Comparison of ENCODE assay signal across 1 cellular context in the genomic region with DNA sequence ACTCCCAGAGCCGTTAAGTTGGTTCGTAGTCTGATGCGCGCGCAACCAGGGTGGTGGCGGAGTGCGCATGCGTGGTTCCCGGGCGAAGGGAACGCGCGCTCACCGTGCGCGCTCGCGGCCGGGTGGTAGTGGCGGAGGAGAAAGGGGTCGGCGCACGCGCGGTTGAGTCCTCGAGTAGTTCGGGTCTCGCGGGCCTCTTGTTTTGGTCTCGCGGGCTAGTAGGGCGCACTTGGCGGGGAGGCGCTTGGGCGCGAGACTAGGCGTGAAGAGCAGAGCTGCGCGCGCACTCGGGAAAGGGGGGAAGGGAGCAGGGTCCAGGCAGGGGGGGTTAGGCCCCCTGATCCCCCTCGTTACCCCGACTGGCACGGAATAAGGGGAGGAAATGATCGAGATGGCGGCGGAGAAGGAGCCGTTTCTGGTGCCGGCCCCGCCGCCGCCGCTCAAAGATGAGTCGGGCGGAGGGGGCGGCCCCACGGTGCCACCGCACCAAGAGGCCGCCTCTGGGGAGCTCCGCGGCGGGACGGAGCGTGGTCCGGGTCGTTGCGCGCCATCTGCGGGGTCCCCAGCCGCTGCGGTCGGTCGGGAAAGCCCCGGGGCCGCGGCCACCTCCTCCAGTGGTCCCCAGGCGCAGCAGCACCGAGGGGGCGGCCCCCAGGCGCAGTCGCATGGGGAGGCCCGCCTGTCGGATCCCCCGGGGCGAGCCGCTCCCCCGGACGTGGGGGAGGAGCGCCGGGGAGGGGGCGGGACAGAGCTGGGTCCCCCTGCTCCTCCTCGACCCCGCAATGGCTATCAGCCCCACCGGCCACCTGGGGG.
TF ChIP-seq lines count a peak whose summit lies in the region.

Gene MEPCE (plus strand): TSS at position 195 of the 813 bp plus-strand sequence. CDS start 188 bp downstream, at position 383.

TF ChIP-seq in HepG2, 621 proteins besides CTCF, POLR2A, EP300 and RAD21 (continued from another document and continues in another):
- no peak for TF ChIP-seq KLF13 (CRISPR knock-in tag; IDR thresholded peaks at IDR 0.05)
- TF ChIP-seq TARDBP (CRISPR knock-in tag; IDR thresholded peaks at IDR 0.05), result no peak; the same call in 1 of the 2 replicates
- no peak for TF ChIP-seq SRY (CRISPR knock-in tag; IDR thresholded peaks at IDR 0.05)
- TF ChIP-seq, protein P1, sequence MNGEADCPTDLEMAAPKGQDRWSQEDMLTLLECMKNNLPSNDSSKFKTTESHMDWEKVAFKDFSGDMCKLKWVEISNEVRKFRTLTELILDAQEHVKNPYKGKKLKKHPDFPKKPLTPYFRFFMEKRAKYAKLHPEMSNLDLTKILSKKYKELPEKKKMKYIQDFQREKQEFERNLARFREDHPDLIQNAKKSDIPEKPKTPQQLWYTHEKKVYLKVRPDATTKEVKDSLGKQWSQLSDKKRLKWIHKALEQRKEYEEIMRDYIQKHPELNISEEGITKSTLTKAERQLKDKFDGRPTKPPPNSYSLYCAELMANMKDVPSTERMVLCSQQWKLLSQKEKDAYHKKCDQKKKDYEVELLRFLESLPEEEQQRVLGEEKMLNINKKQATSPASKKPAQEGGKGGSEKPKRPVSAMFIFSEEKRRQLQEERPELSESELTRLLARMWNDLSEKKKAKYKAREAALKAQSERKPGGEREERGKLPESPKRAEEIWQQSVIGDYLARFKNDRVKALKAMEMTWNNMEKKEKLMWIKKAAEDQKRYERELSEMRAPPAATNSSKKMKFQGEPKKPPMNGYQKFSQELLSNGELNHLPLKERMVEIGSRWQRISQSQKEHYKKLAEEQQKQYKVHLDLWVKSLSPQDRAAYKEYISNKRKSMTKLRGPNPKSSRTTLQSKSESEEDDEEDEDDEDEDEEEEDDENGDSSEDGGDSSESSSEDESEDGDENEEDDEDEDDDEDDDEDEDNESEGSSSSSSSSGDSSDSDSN (CRISPR knock-in tag; IDR thresholded peaks at IDR 0.05), result peak; percentile 58; the same call in 1 of the 2 replicates
- TF ChIP-seq MBNL3 (CRISPR knock-in tag; conservative IDR thresholded peaks at IDR 0.05), result no peak
- no peak for TF ChIP-seq ZNF703 (CRISPR knock-in tag; IDR thresholded peaks at IDR 0.05; ENCODE audit: borderline replicate concordance)
- no peak for TF ChIP-seq PAX8 (CRISPR knock-in tag; IDR thresholded peaks at IDR 0.05; ENCODE audit: borderline replicate concordance)
- TF ChIP-seq NFYB (CRISPR knock-in tag; IDR thresholded peaks at IDR 0.05), result no peak
- TF ChIP-seq ZNF121 (CRISPR knock-in tag; IDR thresholded peaks at IDR 0.05), result no peak
- TF ChIP-seq HDAC2 (CRISPR knock-in tag; IDR thresholded peaks at IDR 0.05), result no peak
- no peak for TF ChIP-seq SMARCE1 (IDR thresholded peaks at IDR 0.05; ENCODE audit: borderline replicate concordance)
- TF ChIP-seq ZNF674 (CRISPR knock-in tag; IDR thresholded peaks at IDR 0.05; ENCODE audit: low read depth), result 0 out of 2 replicates have a peak, but pooled peaks have one; percentile 32
- TF ChIP-seq SAFB2 (CRISPR knock-in tag; IDR thresholded peaks at IDR 0.05; ENCODE audit: borderline replicate concordance, low read depth), result 0 out of 2 replicates have a peak, but pooled peaks have one; percentile 45
- TF ChIP-seq HMG20B (CRISPR knock-in tag; conservative IDR thresholded peaks at IDR 0.05), result no peak
- TF ChIP-seq, protein P2, sequence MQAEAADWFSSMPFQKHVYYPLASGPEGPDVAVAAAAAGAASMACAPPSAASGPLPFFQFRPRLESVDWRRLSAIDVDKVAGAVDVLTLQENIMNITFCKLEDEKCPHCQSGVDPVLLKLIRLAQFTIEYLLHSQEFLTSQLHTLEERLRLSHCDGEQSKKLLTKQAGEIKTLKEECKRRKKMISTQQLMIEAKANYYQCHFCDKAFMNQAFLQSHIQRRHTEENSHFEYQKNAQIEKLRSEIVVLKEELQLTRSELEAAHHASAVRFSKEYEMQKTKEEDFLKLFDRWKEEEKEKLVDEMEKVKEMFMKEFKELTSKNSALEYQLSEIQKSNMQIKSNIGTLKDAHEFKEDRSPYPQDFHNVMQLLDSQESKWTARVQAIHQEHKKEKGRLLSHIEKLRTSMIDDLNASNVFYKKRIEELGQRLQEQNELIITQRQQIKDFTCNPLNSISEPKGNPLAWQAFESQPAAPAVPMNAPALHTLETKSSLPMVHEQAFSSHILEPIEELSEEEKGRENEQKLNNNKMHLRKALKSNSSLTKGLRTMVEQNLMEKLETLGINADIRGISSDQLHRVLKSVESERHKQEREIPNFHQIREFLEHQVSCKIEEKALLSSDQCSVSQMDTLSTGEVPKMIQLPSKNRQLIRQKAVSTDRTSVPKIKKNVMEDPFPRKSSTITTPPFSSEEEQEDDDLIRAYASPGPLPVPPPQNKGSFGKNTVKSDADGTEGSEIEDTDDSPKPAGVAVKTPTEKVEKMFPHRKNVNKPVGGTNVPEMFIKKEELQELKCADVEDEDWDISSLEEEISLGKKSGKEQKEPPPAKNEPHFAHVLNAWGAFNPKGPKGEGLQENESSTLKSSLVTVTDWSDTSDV (CRISPR knock-in tag; IDR thresholded peaks at IDR 0.05), result 0 out of 2 replicates have a peak, but pooled peaks have one; percentile 23
- peak; percentile 70; the same call in 1 of the 2 replicates for TF ChIP-seq KDM5A (IDR thresholded peaks at IDR 0.05; ENCODE audit: borderline replicate concordance, low read length)
- TF ChIP-seq ZNF253 (CRISPR knock-in tag; IDR thresholded peaks at IDR 0.05; ENCODE audit: borderline replicate concordance), result 0 out of 2 replicates have a peak, but pooled peaks have one; percentile 50
- peak; percentile 42; the same call in 1 of the 2 replicates for TF ChIP-seq ZNF772 (CRISPR knock-in tag; IDR thresholded peaks at IDR 0.05)
- 0 out of 2 replicates have a peak, but pooled peaks have one; percentile 5 for TF ChIP-seq ZNF614 (CRISPR knock-in tag; IDR thresholded peaks at IDR 0.05; ENCODE audit: borderline replicate concordance)
- TF ChIP-seq, protein P3, sequence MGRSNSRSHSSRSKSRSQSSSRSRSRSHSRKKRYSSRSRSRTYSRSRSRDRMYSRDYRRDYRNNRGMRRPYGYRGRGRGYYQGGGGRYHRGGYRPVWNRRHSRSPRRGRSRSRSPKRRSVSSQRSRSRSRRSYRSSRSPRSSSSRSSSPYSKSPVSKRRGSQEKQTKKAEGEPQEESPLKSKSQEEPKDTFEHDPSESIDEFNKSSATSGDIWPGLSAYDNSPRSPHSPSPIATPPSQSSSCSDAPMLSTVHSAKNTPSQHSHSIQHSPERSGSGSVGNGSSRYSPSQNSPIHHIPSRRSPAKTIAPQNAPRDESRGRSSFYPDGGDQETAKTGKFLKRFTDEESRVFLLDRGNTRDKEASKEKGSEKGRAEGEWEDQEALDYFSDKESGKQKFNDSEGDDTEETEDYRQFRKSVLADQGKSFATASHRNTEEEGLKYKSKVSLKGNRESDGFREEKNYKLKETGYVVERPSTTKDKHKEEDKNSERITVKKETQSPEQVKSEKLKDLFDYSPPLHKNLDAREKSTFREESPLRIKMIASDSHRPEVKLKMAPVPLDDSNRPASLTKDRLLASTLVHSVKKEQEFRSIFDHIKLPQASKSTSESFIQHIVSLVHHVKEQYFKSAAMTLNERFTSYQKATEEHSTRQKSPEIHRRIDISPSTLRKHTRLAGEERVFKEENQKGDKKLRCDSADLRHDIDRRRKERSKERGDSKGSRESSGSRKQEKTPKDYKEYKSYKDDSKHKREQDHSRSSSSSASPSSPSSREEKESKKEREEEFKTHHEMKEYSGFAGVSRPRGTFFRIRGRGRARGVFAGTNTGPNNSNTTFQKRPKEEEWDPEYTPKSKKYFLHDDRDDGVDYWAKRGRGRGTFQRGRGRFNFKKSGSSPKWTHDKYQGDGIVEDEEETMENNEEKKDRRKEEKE (IDR thresholded peaks at IDR 0.05), result no peak
- no peak for TF ChIP-seq DNMT1 (CRISPR knock-in tag; IDR thresholded peaks at IDR 0.05)
- no peak for TF ChIP-seq KLF12 (CRISPR knock-in tag; IDR thresholded peaks at IDR 0.05; ENCODE audit: borderline replicate concordance)
- 0 out of 2 replicates have a peak, but pooled peaks have one; percentile 62 for TF ChIP-seq ZNF800 (CRISPR knock-in tag; IDR thresholded peaks at IDR 0.05)
- TF ChIP-seq CEBPG (CRISPR knock-in tag; IDR thresholded peaks at IDR 0.05), result no peak
- no peak; the same call in 1 of the 2 replicates for TF ChIP-seq ZNF792 (CRISPR knock-in tag; IDR thresholded peaks at IDR 0.05)
- TF ChIP-seq FOXC1 (CRISPR knock-in tag; IDR thresholded peaks at IDR 0.05; ENCODE audit: borderline replicate concordance), result peak; percentile 53; the same call in 1 of the 2 replicates
- TF ChIP-seq MLLT10 (CRISPR knock-in tag; IDR thresholded peaks at IDR 0.05), result no peak
- TF ChIP-seq HIVEP1 (CRISPR knock-in tag; IDR thresholded peaks at IDR 0.05), result no peak
- no peak for TF ChIP-seq CCAR2 (optimal IDR thresholded peaks at IDR 0.05; ENCODE audit: low read depth, low read length)
- TF ChIP-seq MEIS2 (CRISPR knock-in tag; IDR thresholded peaks at IDR 0.05), result no peak; the same call in 1 of the 2 replicates
- TF ChIP-seq ATF7-NPFF (CRISPR knock-in tag; IDR thresholded peaks at IDR 0.05; ENCODE audit: low read depth), result no peak
- no peak for TF ChIP-seq SRSF1 (optimal IDR thresholded peaks at IDR 0.05; ENCODE audit: low read depth, low read length)
- no peak for TF ChIP-seq TEAD2 (CRISPR knock-in tag; IDR thresholded peaks at IDR 0.05)
- peak; percentile 93; the same call in 1 of the 2 replicates for TF ChIP-seq ETV6 (CRISPR knock-in tag; conservative IDR thresholded peaks at IDR 0.05)
- TF ChIP-seq HINFP (CRISPR knock-in tag; IDR thresholded peaks at IDR 0.05; ENCODE audit: low read depth), result no peak
- no peak for TF ChIP-seq TP53 (CRISPR knock-in tag; conservative IDR thresholded peaks at IDR 0.05)
- TF ChIP-seq KDM5B (CRISPR knock-in tag; IDR thresholded peaks at IDR 0.05; ENCODE audit: borderline replicate concordance), result peak; percentile 47; the same call in 1 of the 2 replicates
- no peak for TF ChIP-seq ZNF382 (CRISPR knock-in tag; IDR thresholded peaks at IDR 0.05; ENCODE audit: borderline replicate concordance)
- TF ChIP-seq TCF12 (IDR thresholded peaks at IDR 0.05), result no peak
- 0 out of 2 replicates have a peak, but pooled peaks have one; percentile 65 for TF ChIP-seq TCF12 (CRISPR knock-in tag; IDR thresholded peaks at IDR 0.05)
- peak; percentile 95 for TF ChIP-seq RBFOX2 (IDR thresholded peaks at IDR 0.05; ENCODE audit: low read depth, low read length)
- TF ChIP-seq ZNF207 (IDR thresholded peaks at IDR 0.05; ENCODE audit: borderline replicate concordance), result no peak
- TF ChIP-seq ZC3H13 (CRISPR knock-in tag; IDR thresholded peaks at IDR 0.05), result no peak; the same call in 1 of the 2 replicates
- TF ChIP-seq ZFP36 (IDR thresholded peaks at IDR 0.05; ENCODE audit: borderline replicate concordance, low read depth, low read length, partially characterized antibody), result no peak
- TF ChIP-seq ZNF816 (CRISPR knock-in tag; IDR thresholded peaks at IDR 0.05; ENCODE audit: borderline replicate concordance), result no peak
- no peak; the same call in 1 of the 2 replicates for TF ChIP-seq SIX1 (CRISPR knock-in tag; IDR thresholded peaks at IDR 0.05; ENCODE audit: borderline replicate concordance)
- peak; percentile 42; the same call in 1 of the 2 replicates for TF ChIP-seq E2F5 (CRISPR knock-in tag; conservative IDR thresholded peaks at IDR 0.05)
- TF ChIP-seq HNF1B (CRISPR knock-in tag; IDR thresholded peaks at IDR 0.05), result no peak; the same call in 1 of the 2 replicates
- no peak; the same call in 1 of the 2 replicates for TF ChIP-seq CBFB (CRISPR knock-in tag; IDR thresholded peaks at IDR 0.05)
- TF ChIP-seq STAG1 (CRISPR knock-in tag; IDR thresholded peaks at IDR 0.05), result no peak
- TF ChIP-seq AHR (CRISPR knock-in tag; IDR thresholded peaks at IDR 0.05), result peak; percentile 80; the same call in 1 of the 2 replicates
- no peak for TF ChIP-seq FOSL1 (CRISPR knock-in tag; IDR thresholded peaks at IDR 0.05; ENCODE audit: borderline replicate concordance)
